Comparison of ENCODE assay signal across 21 cellular contexts in genomic region chr12:76664731-76665130, GRCh38.
DNase-seq lines count a peak whose midpoint lies in the region; ATAC-seq and TF ChIP-seq lines count a peak whose summit lies in the region.
"Had no signal": no experiment of that assay in that cellular context is flagged by ENCODE, and none has a peak within 500 bp of the region (broad histone marks: within the 10 kb centered on the region; RNA-seq: fewer than 3 reads in every experiment).

No MANE protein-coding gene starts in this region.

- no peaks in the 10 kb centered on the region for H3K36me3 ChIP-seq in heart right ventricle
- H3K36me3 ChIP-seq in neural progenitor cell: no peaks in the 10 kb centered on the region
- H3K36me3 ChIP-seq in spleen: no peaks in the 10 kb centered on the region
- H3K36me3 ChIP-seq: BE2C; BLaER1 treated with 17β-estradiol and CSF1 and Interleukin-3, amounts not matched to agents 10 nM and 100 nM had no signal

- no peak overlapping the region for H3K4me3 Mint-ChIP-seq in glutamatergic neuron (ENCODE audit: unreplicated experiment)
- no peak overlapping the region for H3K4me3 Mint-ChIP-seq in neural progenitor cell
- H3K4me3 Mint-ChIP-seq: CD14-positive monocyte; CD4-positive, alpha-beta T cell; CD8-positive, alpha-beta memory T cell; GM23338; H9 had no signal

- H3K79me2 ChIP-seq in neural progenitor cell (ENCODE audit: low read depth): no peaks in the 10 kb centered on the region

- H3K36me3 Mint-ChIP-seq in glutamatergic neuron (ENCODE audit: unreplicated experiment) (peaks cover 6% of the 10 kb centered on the region), neural progenitor cell (no peaks in the 10 kb centered on the region)
- H3K36me3 Mint-ChIP-seq: CD14-positive monocyte; CD8-positive, alpha-beta memory T cell had no signal

- H3K27ac Mint-ChIP-seq in glutamatergic neuron (ENCODE audit: unreplicated experiment) (peak overlapping the region; percentile 99), neural progenitor cell (no peak overlapping the region)
- H3K27ac Mint-ChIP-seq: CD4-positive, alpha-beta T cell; GM23338 had no signal

- intact Hi-C loops in heart right ventricle (cut with DNase I) (loop anchor here in 1 of 10 donors (5.0 kb wide), 1 partner anchor 32 kb away; no protein-coding TSS in a partner anchor), right cardiac atrium (cut with DNase I) (no loop called here), spleen (cut with DNase I; ENCODE audit: low total_unique reads) (no loop called here)

- H3K27me3 Mint-ChIP-seq in glutamatergic neuron (ENCODE audit: unreplicated experiment): peaks cover 12% of the 10 kb centered on the region
- H3K27me3 Mint-ChIP-seq in neural progenitor cell (ENCODE audit: insufficient read depth, low read depth): peaks cover 2% of the 10 kb centered on the region

- H3K4me1 ChIP-seq in heart right ventricle (peaks cover 0 to 16% (median 0%) of the 10 kb centered on the region in 9 donors), right cardiac atrium (ENCODE audit: control insufficient read depth, insufficient read depth, low read length) (no peaks in the 10 kb centered on the region), neural progenitor cell (peaks cover 11% of the 10 kb centered on the region), spleen (peaks cover 0 to 19% (median 6%) of the 10 kb centered on the region in 6 donors)
- H3K4me1 ChIP-seq: BE2C had no signal

- no peaks in the 10 kb centered on the region for H4K20me1 ChIP-seq in neural progenitor cell (ENCODE audit: low read depth)
- H4K20me1 ChIP-seq: BLaER1 treated with 17β-estradiol and CSF1 and Interleukin-3, amounts not matched to agents 10 nM and 100 nM had no signal

- DNase-seq in heart right ventricle: no peak
- no peak for DNase-seq in right cardiac atrium
- DNase-seq in glutamatergic neuron: no peak
- no peak for DNase-seq in neural progenitor cell (ENCODE audit: low spot score)
- no peak for DNase-seq in spleen
- DNase-seq in OCI-M2 (lab: John Stamatoyannopoulos, UW; ENCODE audit: unreplicated experiment): no peak
- no peak for DNase-seq in activated CD4-positive, alpha-beta T cell treated with anti-CD3 and anti-CD28 coated beads for 48 hours
- DNase-seq: AML-193; BE2C; CD4-positive, alpha-beta T cell; CD8-positive, alpha-beta memory T cell; DMS 273 treated with DMSO at 0.1 percent for 48 hours; DMS53; GF-D8; H9 had no signal

- H3K9me3 ChIP-seq in heart right ventricle (peaks cover 0 to 10% (median 0%) of the 10 kb centered on the region in 11 donors), right cardiac atrium (ENCODE audit: control insufficient read depth, low read length) (no peaks in the 10 kb centered on the region), neural progenitor cell (ENCODE audit: low read depth) (no peaks in the 10 kb centered on the region), spleen (peaks cover 0 to 4% (median 0%) of the 10 kb centered on the region in 8 donors)
- H3K9me3 ChIP-seq: BE2C had no signal

- no peak for TF ChIP-seq POLR2A in spleen (IDR thresholded peaks at IDR 0.05)

- H3K27ac ChIP-seq in heart right ventricle: peak overlapping the region in 7 of 10 donors; percentile 34 to 72 (median 55)
- H3K27ac ChIP-seq in right cardiac atrium (ENCODE audit: low read length): no peak overlapping the region
- H3K27ac ChIP-seq in neural progenitor cell: no peak overlapping the region
- H3K27ac ChIP-seq in spleen: peak overlapping the region in 5 of 8 donors; percentile 27 to 86 (median 76)
- H3K27ac ChIP-seq: 22Rv1; BLaER1 treated with 17β-estradiol and CSF1 and Interleukin-3, amounts not matched to agents 10 nM and 100 nM had no signal

- H3K9me3 Mint-ChIP-seq in glutamatergic neuron (ENCODE audit: unreplicated experiment) (peaks cover 20% of the 10 kb centered on the region), neural progenitor cell (peaks cover 1% of the 10 kb centered on the region)
- H3K9me3 Mint-ChIP-seq: CD4-positive, alpha-beta T cell; CD8-positive, alpha-beta memory T cell; GM23338; H9 had no signal

- WGBS in heart right ventricle, 2 donors: 71 to 81% methylated on average over 2 of the region's 2 CpGs
- WGBS in right cardiac atrium: 71% methylated on average over 2 of the region's 2 CpGs
- WGBS in spleen, 5 donors: 70 to 91% (median 87%) methylated on average over 2 of the region's 2 CpGs

- ATAC-seq in heart right ventricle: no peak
- no peak for ATAC-seq in right cardiac atrium
- no peak for ATAC-seq in HG02763 (IDR thresholded peaks at IDR 0.05; ENCODE audit: unreplicated experiment)
- ATAC-seq: HCT116 had no signal

- no peak for TF ChIP-seq CTCF in heart right ventricle (IDR thresholded peaks at IDR 0.05)
- no peak for TF ChIP-seq CTCF in glutamatergic neuron (IDR thresholded peaks at IDR 0.05; ENCODE audit: partially characterized antibody, unreplicated experiment)
- no peak for TF ChIP-seq CTCF in neural progenitor cell (IDR thresholded peaks at IDR 0.05)
- TF ChIP-seq CTCF in spleen (IDR thresholded peaks at IDR 0.05 in 8 of 11, conservative IDR thresholded peaks at IDR 0.05 in 3 of 11): no peak

- peak overlapping the region; percentile 26 for H2AFZ ChIP-seq in neural progenitor cell (replicated peaks)

- H3K4me3 ChIP-seq in heart right ventricle (no peak overlapping the region), right cardiac atrium (ENCODE audit: low read length) (no peak overlapping the region), neural progenitor cell (no peak overlapping the region), spleen (peak overlapping the region in 1 of 8 donors; percentile 24)
- H3K4me3 ChIP-seq: BLaER1 treated with 17β-estradiol and CSF1 and Interleukin-3, amounts not matched to agents 10 nM and 100 nM; GM23338 had no signal

- H3K9ac ChIP-seq in neural progenitor cell: no peak overlapping the region
- H3K9ac ChIP-seq: BLaER1 treated with 17β-estradiol and CSF1 and Interleukin-3, amounts not matched to agents 10 nM and 100 nM had no signal

- H3K4me1 Mint-ChIP-seq in glutamatergic neuron (ENCODE audit: low read depth, unreplicated experiment) (peaks cover 35% of the 10 kb centered on the region), neural progenitor cell (peaks cover 3% of the 10 kb centered on the region)

- H3F3A ChIP-seq in neural progenitor cell (ENCODE audit: low read depth): no peaks in the 10 kb centered on the region

- no peaks in the 10 kb centered on the region for H3K27me3 ChIP-seq in heart right ventricle
- no peaks in the 10 kb centered on the region for H3K27me3 ChIP-seq in right cardiac atrium (ENCODE audit: control insufficient read depth, insufficient read depth)
- H3K27me3 ChIP-seq in neural progenitor cell: no peaks in the 10 kb centered on the region
- no peaks in the 10 kb centered on the region for H3K27me3 ChIP-seq in spleen (replicated peaks in 1 of 7)
- H3K27me3 ChIP-seq: BLaER1 treated with 17β-estradiol and CSF1 and Interleukin-3, amounts not matched to agents 10 nM and 100 nM had no signal

- no peak overlapping the region for H3K4me2 ChIP-seq in neural progenitor cell
- H3K4me2 ChIP-seq: BLaER1 treated with 17β-estradiol and CSF1 and Interleukin-3, amounts not matched to agents 10 nM and 100 nM had no signal

Comparison
In these comparisons a context has a peak if more than half of its experiments do, and no peak if none do; other contexts are left out.
1. H3K27ac ChIP-seq: peak in heart right ventricle (7 of 10) and spleen (5 of 8); none in right cardiac atrium (single experiment) and neural progenitor cell (single experiment).